Comparison of ENCODE assay signal across 12 cellular contexts in genomic region chr18:46408334-46408987, GRCh38.
DNase-seq lines count a peak whose midpoint lies in the region; ATAC-seq, FAIRE-seq and TF ChIP-seq lines count a peak whose summit lies in the region.
"Had no signal": no experiment of that assay in that cellular context is flagged by ENCODE, and none has a peak within 500 bp of the region (broad histone marks: within the 10 kb centered on the region; RNA-seq: fewer than 3 reads in every experiment).

No MANE protein-coding gene starts in this region.

- H3K9me2 ChIP-seq in Karpas-422 (replicated peaks; ENCODE audit: insufficient read depth, low read length): no peaks in the 10 kb centered on the region

- peak; percentile 52 for FAIRE-seq in K562 (lab: Jason Lieb, UNC)
- FAIRE-seq: G401.6 had no signal

- POLR2A ChIA-PET in K562 (lab: Yijun Ruan, JAX): interaction anchor here (0.8 kb wide), 1 partner anchor 10 kb away, joined by 4 read pairs; no protein-coding TSS in a partner anchor

- H3K27me3 ChIP-seq in Karpas-422 (ENCODE audit: low read length): no peaks in the 10 kb centered on the region
- H3K27me3 ChIP-seq in K562 (ENCODE audit: control insufficient read depth in 2 of 2, insufficient read depth in 2 of 2, low read length in 2 of 2): peaks cover 0 to 41% of the 10 kb centered on the region in 2 experiments; a peak in 2 of 5 replicates

- 0% methylated on average over 6 of the region's 6 CpGs for WGBS in K562 (ENCODE audit: insufficient coverage, low coverage, missing lambda C conversion rate)

- H4K20me1 ChIP-seq in Karpas-422 (ENCODE audit: insufficient read depth, low read depth, low read length) (no peaks in the 10 kb centered on the region), K562 (replicated peaks; ENCODE audit: control insufficient read depth, insufficient read depth, low read length) (no peaks in the 10 kb centered on the region)

- H3K9ac ChIP-seq in Karpas-422 (ENCODE audit: low read length) (no peak overlapping the region), K562 (ENCODE audit: insufficient read depth in 1 of 2, low read depth in 2 of 2, low read length in 2 of 2) (no peak overlapping the region)

- H3K27me3 Mint-ChIP-seq in neural crest cell (ENCODE audit: low read depth): no peaks in the 10 kb centered on the region

- peak; percentile 41 to 67 for TF ChIP-seq RAD21 in K562 (CRISPR knock-in tag; conservative IDR thresholded peaks at IDR 0.05 in 1 of 2, IDR thresholded peaks at IDR 0.05 in 1 of 2)

- TF ChIP-seq CTCF in GM12865 (IDR thresholded peaks at IDR 0.05; ENCODE audit: insufficient read depth, low read depth, low read length, missing control alignments): peak; percentile 22
- TF ChIP-seq CTCF in K562 (IDR thresholded peaks at IDR 0.05 in 2 of 3, conservative IDR thresholded peaks at IDR 0.05 in 1 of 3; ENCODE audit: insufficient read depth in 2 of 3, low read depth in 1 of 3, low read length in 3 of 3): peak; percentile 51 to 65 (median 53)
- peak; percentile 11 for TF ChIP-seq CTCF in neural crest cell (conservative IDR thresholded peaks at IDR 0.05)

- CTCF ChIA-PET in K562 (lab: Yijun Ruan, JAX; ENCODE audit: low intra/inter-chr PET ratio): no interaction called here

- H3K27ac ChIP-seq in Karpas-422 (ENCODE audit: low read length): no peak overlapping the region
- H3K27ac ChIP-seq in K562 (ENCODE audit: extremely low read depth, low read depth, low read length): no peak overlapping the region

- H3K4me3 ChIP-seq in GM12865 (ENCODE audit: low read depth, low read length) (no peak overlapping the region), Karpas-422 (ENCODE audit: low read length) (no peak overlapping the region), K562 (no peak overlapping the region)

- TF ChIP-seq EP300 in K562 (IDR thresholded peaks at IDR 0.05; ENCODE audit: low read length): peak; percentile 82

- no peak overlapping the region for H3K4me2 ChIP-seq in Karpas-422 (ENCODE audit: low read depth, low read length, poor library complexity, severe bottlenecking)
- no peak overlapping the region; the same call in 1 of the 2 replicates for H3K4me2 ChIP-seq in K562 (ENCODE audit: insufficient read depth, low read length)

- H3K4me3 Mint-ChIP-seq in neural crest cell: no peak overlapping the region
- H3K4me3 Mint-ChIP-seq: naive thymus-derived CD8-positive, alpha-beta T cell had no signal

- H3K36me3 ChIP-seq in Karpas-422 (ENCODE audit: insufficient read depth, low read length) (no peaks in the 10 kb centered on the region), K562 (ENCODE audit: control insufficient read depth, insufficient read depth, low read length) (no peaks in the 10 kb centered on the region)

- H3K4me1 ChIP-seq in Karpas-422 (ENCODE audit: low read length) (peaks cover 27% of the 10 kb centered on the region), K562 (replicated peaks in 1 of 2; ENCODE audit: control insufficient read depth in 2 of 2, insufficient read depth in 2 of 2, low read length in 2 of 2) (peaks cover 0 to 11% of the 10 kb centered on the region in 2 experiments; a peak in 3 of 5 replicates)

- H3K9me1 ChIP-seq in K562 (ENCODE audit: control insufficient read depth, insufficient read depth, low read length): no peaks in the 10 kb centered on the region

- H3K9me3 ChIP-seq in Karpas-422 (ENCODE audit: low read length) (no peaks in the 10 kb centered on the region), K562 (replicated peaks; ENCODE audit: control insufficient read depth, insufficient read depth, low read depth, low read length) (no peaks in the 10 kb centered on the region)

- ATAC-seq in K562: peak; percentile 82
- ATAC-seq in HG02970 (IDR thresholded peaks at IDR 0.05; ENCODE audit: low FRiP score, unreplicated experiment): no peak
- ATAC-seq in GM19455 (IDR thresholded peaks at IDR 0.05; ENCODE audit: unreplicated experiment): no peak
- ATAC-seq: naive thymus-derived CD8-positive, alpha-beta T cell had no signal

- H3K36me3 Mint-ChIP-seq in neural crest cell (ENCODE audit: low read depth): peaks cover 7% of the 10 kb centered on the region
- H3K36me3 Mint-ChIP-seq: naive thymus-derived CD8-positive, alpha-beta T cell had no signal

- H2AFZ ChIP-seq in Karpas-422 (ENCODE audit: low read length) (no peak overlapping the region), K562 (ENCODE audit: low read depth, low read length) (no peak overlapping the region)

- no TSS peak for BruUV-seq in K562 (replicated peaks; lab: Mats Ljungman, UMichigan)

- no peak for TF ChIP-seq POLR2A in K562 (conservative IDR thresholded peaks at IDR 0.05)

- in situ Hi-C loops in K562 (cut with MboI): no loop called here

- no peak overlapping the region for H3K27ac Mint-ChIP-seq in neural crest cell (ENCODE audit: unreplicated experiment)
- H3K27ac Mint-ChIP-seq: activated T-helper 2 cell treated with anti-CD3 and anti-CD28 coated beads, Interferon-gamma antibody, Interleukin-2, Interleukin-4, amounts not matched to agents 10 μg/mL and 5 μg/mL and 100 μg/mL, durations not matched to agents 14 hours and 24 hours and 36 hours; naive thymus-derived CD8-positive, alpha-beta T cell had no signal

- peaks cover 43% of the 10 kb centered on the region for H3K4me1 Mint-ChIP-seq in neural crest cell

- intact Hi-C loops in K562 (cut with micrococcal nuclease): loop anchor here (10.0 kb wide), 1 partner anchor 46 kb away; no protein-coding TSS in a partner anchor

- DNase-seq in GM12865 (ENCODE audit: low read depth) (peak; percentile 25), Karpas-422 (peak; percentile 80), K562 (ENCODE audit: extremely low read depth in 1 of 4, low spot score in 3 of 4) (peak; percentile 39 to 50 (median 48)), neural crest cell (ENCODE audit: low read depth, low spot score) (no peak)
- no peak for DNase-seq in activated CD8-positive, alpha-beta memory T cell treated with anti-CD3 and anti-CD28 coated beads for 24 hours
- DNase-seq: naive thymus-derived CD8-positive, alpha-beta T cell; NCI-H510A; stimulated activated CD4-positive, alpha-beta T cell treated with anti-CD3 and anti-CD28 coated beads, Interleukin-2, amount 100 ng/mL, for 24 hours had no signal

- H3K9me3 Mint-ChIP-seq in neural crest cell: no peaks in the 10 kb centered on the region
- H3K9me3 Mint-ChIP-seq: activated T-helper 2 cell treated with anti-CD3 and anti-CD28 coated beads, Interferon-gamma antibody, Interleukin-2, Interleukin-4, amounts not matched to agents 10 μg/mL and 5 μg/mL and 100 μg/mL, durations not matched to agents 14 hours and 24 hours and 36 hours; naive thymus-derived CD8-positive, alpha-beta T cell had no signal

- H3K79me2 ChIP-seq in Karpas-422 (ENCODE audit: low read length): no peaks in the 10 kb centered on the region
- no peaks in the 10 kb centered on the region for H3K79me2 ChIP-seq in K562 (ENCODE audit: control insufficient read depth, insufficient read depth, low read length)

TF ChIP-seq in K562, 482 proteins besides CTCF, POLR2A, EP300 and RAD21 (continues in another document):
- TF ChIP-seq NCOR1 (IDR thresholded peaks at IDR 0.05): peak; percentile 74
- peak; percentile 61; the same call in 1 of the 2 replicates for TF ChIP-seq PKNOX1 (IDR thresholded peaks at IDR 0.05)
- TF ChIP-seq TGIF2 (CRISPR knock-in tag; IDR thresholded peaks at IDR 0.05): no peak
- 0 out of 2 replicates have a peak, but pooled peaks have one; percentile 14 for TF ChIP-seq ZNF24 (IDR thresholded peaks at IDR 0.05)
- TF ChIP-seq MTA1 (IDR thresholded peaks at IDR 0.05; ENCODE audit: borderline replicate concordance): peak; percentile 73
- TF ChIP-seq ETV1 (tag; conservative IDR thresholded peaks at IDR 0.05; ENCODE audit: low read depth): 0 out of 2 replicates have a peak, but pooled peaks have one; percentile 37
- peak; percentile 63; the same call in 1 of the 2 replicates for TF ChIP-seq PML (IDR thresholded peaks at IDR 0.05; ENCODE audit: low read length)
- peak; percentile 94 for TF ChIP-seq ARID1B (IDR thresholded peaks at IDR 0.05)
- no peak for TF ChIP-seq ELK3 (CRISPR knock-in tag; IDR thresholded peaks at IDR 0.05)
- 0 out of 2 replicates have a peak, but pooled peaks have one; percentile 24 for TF ChIP-seq MEF2D (tag; conservative IDR thresholded peaks at IDR 0.05; ENCODE audit: low read depth)
- no peak for TF ChIP-seq BACH1 (tag; IDR thresholded peaks at IDR 0.05)
- TF ChIP-seq L3MBTL2 (IDR thresholded peaks at IDR 0.05): peak; percentile 57

Comparison
In these comparisons a context has a peak if more than half of its experiments do, and no peak if none do; other contexts are left out.
1. DNase-seq: peak in GM12865 (single experiment), Karpas-422 (single experiment) and K562 (4 of 4); none in neural crest cell (single experiment) and activated CD8-positive, alpha-beta memory T cell treated with anti-CD3 and anti-CD28 coated beads for 24 hours (single experiment).
2. Peak in every context shown above with its lines, with median percentiles within 50 percentile points of each other: CTCF ChIP-seq.